In genomic region chr7:7426686-7427085, GRCh38 we compare ENCODE assay signal across 1 cellular context.
TF ChIP-seq lines count a peak whose summit lies in the region.

No MANE protein-coding gene starts in this region.

TF ChIP-seq in K562, 482 proteins besides CTCF, POLR2A, EP300 and RAD21 (continued from another document):
- TF ChIP-seq E4F1 (CRISPR knock-in tag; IDR thresholded peaks at IDR 0.05; ENCODE audit: borderline replicate concordance): no peak
- no peak for TF ChIP-seq PHTF2 (CRISPR knock-in tag; IDR thresholded peaks at IDR 0.05)
- no peak for TF ChIP-seq NFYB (IDR thresholded peaks at IDR 0.05; ENCODE audit: extremely low read depth, insufficient read length)
- no peak for TF ChIP-seq ZNF184 (CRISPR knock-in tag; IDR thresholded peaks at IDR 0.05)
